10 cellular contexts compared by ENCODE assay signal in genomic region chr19:19626516-19627441, GRCh38. TPM values are rescaled to one million over a fixed set of nuclear protein-coding genes. Genes with fewer than 3 reads are reported as not detected.
A peak's percentile ranks its signal among the peaks of the same experiment; 100 is the strongest.
DNase-seq lines count a peak whose midpoint lies in the region; TF ChIP-seq lines count a peak whose summit lies in the region.
"Had no signal": no experiment of that assay in that cellular context is flagged by ENCODE, and none has a peak within 500 bp of the region (broad histone marks: within the 10 kb centered on the region; RNA-seq: fewer than 3 reads in every experiment).

No MANE protein-coding gene starts in this region.

- H3K36me3 Mint-ChIP-seq in activated naive CD4-positive, alpha-beta T cell treated with anti-CD3 and anti-CD28 coated beads for 36 hours (ENCODE audit: low read depth): peaks cover 22% of the 10 kb centered on the region
- H3K36me3 Mint-ChIP-seq in activated T-helper 2 cell treated with anti-CD3 and anti-CD28 coated beads, Interferon-gamma antibody, Interleukin-2, Interleukin-4, amounts not matched to agents 10 μg/mL and 5 μg/mL and 100 μg/mL, durations not matched to agents 14 hours and 24 hours and 36 hours (ENCODE audit: low read depth): peaks cover 52% of the 10 kb centered on the region
- H3K36me3 Mint-ChIP-seq in type B pancreatic cell: peaks cover 6% of the 10 kb centered on the region

- H3K4me3 Mint-ChIP-seq in activated naive CD4-positive, alpha-beta T cell treated with anti-CD3 and anti-CD28 coated beads for 36 hours: peak overlapping the region; percentile 89
- H3K4me3 Mint-ChIP-seq in activated T-helper 2 cell treated with anti-CD3 and anti-CD28 coated beads, Interferon-gamma antibody, Interleukin-2, Interleukin-4, amounts not matched to agents 10 μg/mL and 5 μg/mL and 100 μg/mL, durations not matched to agents 14 hours and 24 hours and 36 hours (ENCODE audit: low read depth): peak overlapping the region; percentile 92
- peak overlapping the region; percentile 98 for H3K4me3 Mint-ChIP-seq in type B pancreatic cell

- no peaks in the 10 kb centered on the region for H3K9me3 Mint-ChIP-seq in activated naive CD4-positive, alpha-beta T cell treated with anti-CD3 and anti-CD28 coated beads for 36 hours
- H3K9me3 Mint-ChIP-seq in activated T-helper 2 cell treated with anti-CD3 and anti-CD28 coated beads, Interferon-gamma antibody, Interleukin-2, Interleukin-4, amounts not matched to agents 10 μg/mL and 5 μg/mL and 100 μg/mL, durations not matched to agents 14 hours and 24 hours and 36 hours: no peaks in the 10 kb centered on the region
- no peaks in the 10 kb centered on the region for H3K9me3 Mint-ChIP-seq in type B pancreatic cell

- peak overlapping the region; percentile 85 for H3K27ac Mint-ChIP-seq in activated naive CD4-positive, alpha-beta T cell treated with anti-CD3 and anti-CD28 coated beads for 36 hours
- no peak overlapping the region for H3K27ac Mint-ChIP-seq in activated T-helper 2 cell treated with anti-CD3 and anti-CD28 coated beads, Interferon-gamma antibody, Interleukin-2, Interleukin-4, amounts not matched to agents 10 μg/mL and 5 μg/mL and 100 μg/mL, durations not matched to agents 14 hours and 24 hours and 36 hours
- peak overlapping the region; percentile 97 for H3K27ac Mint-ChIP-seq in type B pancreatic cell

- no peak for TF ChIP-seq POLR2A in erythroblast (IDR thresholded peaks at IDR 0.05; ENCODE audit: low read length)

- H3K4me1 Mint-ChIP-seq in activated naive CD4-positive, alpha-beta T cell treated with anti-CD3 and anti-CD28 coated beads for 36 hours (ENCODE audit: low read depth): peaks cover 29% of the 10 kb centered on the region
- peaks cover 17% of the 10 kb centered on the region for H3K4me1 Mint-ChIP-seq in activated T-helper 2 cell treated with anti-CD3 and anti-CD28 coated beads, Interferon-gamma antibody, Interleukin-2, Interleukin-4, amounts not matched to agents 10 μg/mL and 5 μg/mL and 100 μg/mL, durations not matched to agents 14 hours and 24 hours and 36 hours (ENCODE audit: low read depth)
- peaks cover 17% of the 10 kb centered on the region for H3K4me1 Mint-ChIP-seq in type B pancreatic cell (ENCODE audit: unreplicated experiment)

- no peak for DNase-seq in activated naive CD4-positive, alpha-beta T cell treated with anti-CD3 and anti-CD28 coated beads for 36 hours
- no peak for DNase-seq in activated naive CD4-positive, alpha-beta T cell treated with anti-CD3 and anti-CD28 coated beads, Interleukin-2, amount 50 U/mL, for 16 hours
- no peak for DNase-seq in activated T-helper 2 cell treated with anti-CD3 and anti-CD28 coated beads, Interferon-gamma antibody, Interleukin-2, Interleukin-4, amounts not matched to agents 10 μg/mL and 5 μg/mL and 100 μg/mL, durations not matched to agents 14 hours and 24 hours and 36 hours (ENCODE audit: low spot score)
- DNase-seq in islet precursor cell: peak; percentile 52
- DNase-seq in type B pancreatic cell (ENCODE audit: extremely low spot score, unreplicated experiment): no peak
- DNase-seq in midbrain (lab: John Stamatoyannopoulos, UW): no peak
- DNase-seq in NCI-H1048 (lab: John Stamatoyannopoulos, UW): no peak
- no peak for DNase-seq in erythroblast (lab: John Stamatoyannopoulos, UW)
- DNase-seq: activated CD4-positive, alpha-beta T cell treated with anti-CD3 and anti-CD28 coated beads, Interleukin-2, amount 50 U/mL, for 4 hours; tibial artery had no signal

- intact Hi-C loops in activated naive CD4-positive, alpha-beta T cell treated with anti-CD3 and anti-CD28 coated beads for 36 hours (cut with micrococcal nuclease): loop anchor here (1.0 to 2.0 kb wide), 2 partner anchors 36 to 64 kb away; no protein-coding TSS in a partner anchor
- intact Hi-C loops in activated T-helper 2 cell treated with anti-CD3 and anti-CD28 coated beads, Interferon-gamma antibody, Interleukin-2, Interleukin-4, amounts not matched to agents 10 μg/mL and 5 μg/mL and 100 μg/mL, durations not matched to agents 14 hours and 24 hours and 36 hours (cut with micrococcal nuclease): loop anchor here (2.0 to 5.0 kb wide), 2 partner anchors 16 to 39 kb away; partner anchors contain the start of gene GMIP

- H3K27me3 Mint-ChIP-seq in activated naive CD4-positive, alpha-beta T cell treated with anti-CD3 and anti-CD28 coated beads for 36 hours (ENCODE audit: low read depth): no peaks in the 10 kb centered on the region
- H3K27me3 Mint-ChIP-seq in activated T-helper 2 cell treated with anti-CD3 and anti-CD28 coated beads, Interferon-gamma antibody, Interleukin-2, Interleukin-4, amounts not matched to agents 10 μg/mL and 5 μg/mL and 100 μg/mL, durations not matched to agents 14 hours and 24 hours and 36 hours (ENCODE audit: low read depth): no peaks in the 10 kb centered on the region
- H3K27me3 Mint-ChIP-seq in type B pancreatic cell: no peaks in the 10 kb centered on the region

- CTCF ChIA-PET in activated naive CD4-positive, alpha-beta T cell treated with anti-CD3 and anti-CD28 coated beads for 36 hours (lab: Charles Lee): interaction anchor here (2.4 kb wide), 1 partner anchor 95 kb away, joined by 10 read pairs; no protein-coding TSS in a partner anchor

- TF ChIP-seq CTCF in type B pancreatic cell (conservative IDR thresholded peaks at IDR 0.05): no peak

RNA-seq across cellular contexts. Expression of gene LPAR2, which starts 1.2 kb away (rescaled TPM):
- total RNA-seq in activated naive CD4-positive, alpha-beta T cell treated with anti-CD3 and anti-CD28 coated beads for 36 hours: 10 to 100 TPM; 20.2 to 20.7 TPM
- total RNA-seq in activated T-helper 2 cell treated with anti-CD3 and anti-CD28 coated beads, Interferon-gamma antibody, Interleukin-2, Interleukin-4, amounts not matched to agents 10 μg/mL and 5 μg/mL and 100 μg/mL, durations not matched to agents 14 hours and 24 hours and 36 hours: 28.9 and 29.8 TPM in 2 replicates
- total RNA-seq in type B pancreatic cell (ENCODE audit: low replicate concordance): 25.7 and 56.5 TPM in 2 replicates

RNA-seq across cellular contexts. Expression of gene PBX4, which starts 8.3 kb away (rescaled TPM):
- 10 to 100 TPM; 13.5 to 17.5 TPM for total RNA-seq in activated naive CD4-positive, alpha-beta T cell treated with anti-CD3 and anti-CD28 coated beads for 36 hours
- 23.4 and 24.8 TPM in 2 replicates for total RNA-seq in activated T-helper 2 cell treated with anti-CD3 and anti-CD28 coated beads, Interferon-gamma antibody, Interleukin-2, Interleukin-4, amounts not matched to agents 10 μg/mL and 5 μg/mL and 100 μg/mL, durations not matched to agents 14 hours and 24 hours and 36 hours
- total RNA-seq in type B pancreatic cell (ENCODE audit: low replicate concordance): 2.1 and 10.9 TPM in 2 replicates

RNA-seq across cellular contexts. Expression of gene GMIP, which starts 16.7 kb away (rescaled TPM):
- total RNA-seq in activated naive CD4-positive, alpha-beta T cell treated with anti-CD3 and anti-CD28 coated beads for 36 hours: 10 to 100 TPM; 38.7 to 40.6 TPM
- 66.0 and 67.5 TPM in 2 replicates for total RNA-seq in activated T-helper 2 cell treated with anti-CD3 and anti-CD28 coated beads, Interferon-gamma antibody, Interleukin-2, Interleukin-4, amounts not matched to agents 10 μg/mL and 5 μg/mL and 100 μg/mL, durations not matched to agents 14 hours and 24 hours and 36 hours
- total RNA-seq in type B pancreatic cell (ENCODE audit: low replicate concordance): 15.3 and 15.9 TPM in 2 replicates

RNA-seq across cellular contexts. Expression of gene ATP13A1, which starts 36.7 kb away (rescaled TPM):
- total RNA-seq in activated naive CD4-positive, alpha-beta T cell treated with anti-CD3 and anti-CD28 coated beads for 36 hours: 10 to 100 TPM; 48.7 to 55.1 TPM
- total RNA-seq in activated T-helper 2 cell treated with anti-CD3 and anti-CD28 coated beads, Interferon-gamma antibody, Interleukin-2, Interleukin-4, amounts not matched to agents 10 μg/mL and 5 μg/mL and 100 μg/mL, durations not matched to agents 14 hours and 24 hours and 36 hours: 71.6 and 74.8 TPM in 2 replicates
- total RNA-seq in type B pancreatic cell (ENCODE audit: low replicate concordance): 80.8 and 85.7 TPM in 2 replicates

RNA-seq across cellular contexts. Expression of gene ZNF101, which starts 41.9 kb away (rescaled TPM):
- 10 to 100 TPM; 51.8 to 54.3 TPM for total RNA-seq in activated naive CD4-positive, alpha-beta T cell treated with anti-CD3 and anti-CD28 coated beads for 36 hours
- 31.8 and 32.1 TPM in 2 replicates for total RNA-seq in activated T-helper 2 cell treated with anti-CD3 and anti-CD28 coated beads, Interferon-gamma antibody, Interleukin-2, Interleukin-4, amounts not matched to agents 10 μg/mL and 5 μg/mL and 100 μg/mL, durations not matched to agents 14 hours and 24 hours and 36 hours
- 10.6 and 11.2 TPM in 2 replicates for total RNA-seq in type B pancreatic cell (ENCODE audit: low replicate concordance)
